ENCODE assay signal across 15 cellular contexts in the genomic region with DNA sequence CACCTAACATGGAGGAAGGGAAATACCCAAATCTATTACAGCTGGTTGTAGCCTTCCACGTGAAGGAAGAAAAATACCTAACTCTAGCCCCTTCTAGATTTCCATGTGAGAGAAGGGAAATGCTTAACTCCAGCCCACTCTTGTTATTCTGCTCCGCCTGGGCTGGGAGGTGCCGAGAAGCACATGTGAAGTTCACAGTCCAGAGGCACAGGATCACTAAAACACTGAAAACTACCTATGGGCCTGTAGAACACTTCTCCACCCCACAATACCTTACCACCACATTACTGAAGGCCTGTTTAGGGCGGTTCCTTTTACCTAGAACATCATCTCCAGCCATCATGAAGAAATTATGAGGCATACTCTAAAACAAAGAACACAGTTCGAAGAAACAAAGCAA. TPM values are rescaled to one million over a fixed set of nuclear protein-coding genes. Genes with fewer than 3 reads are reported as not detected.
DNase-seq lines count a peak whose midpoint lies in the region; ATAC-seq and TF ChIP-seq lines count a peak whose summit lies in the region.
"Had no signal": no experiment of that assay in that cellular context is flagged by ENCODE, and none has a peak within 500 bp of the region (broad histone marks: within the 10 kb centered on the region; RNA-seq: fewer than 3 reads in every experiment).

No MANE protein-coding gene starts in this region.

- H2BK12ac ChIP-seq in mesenchymal stem cell (ENCODE audit: low read length in 2 of 2), result peak overlapping the region; percentile 18 to 54

- H3K4me1 Mint-ChIP-seq in GM23338, result peaks cover 10% of the 10 kb centered on the region
- peaks cover 3% of the 10 kb centered on the region for H3K4me1 Mint-ChIP-seq in progenitor cell of endocrine pancreas (ENCODE audit: low read depth)

- H2AFZ ChIP-seq in GM23338, result peak overlapping the region; percentile 97
- H2AFZ ChIP-seq in mesenchymal stem cell (ENCODE audit: low read depth, low read length), result peak overlapping the region; percentile 36
- H2AFZ ChIP-seq: PC-9 had no signal

- peak overlapping the region; percentile 30 for H4K8ac ChIP-seq in mesenchymal stem cell (ENCODE audit: low read length)

- H3K14ac ChIP-seq in mesenchymal stem cell (ENCODE audit: low read length in 2 of 2), result no peak overlapping the region

- H3K4me1 ChIP-seq in GM23338 (ENCODE audit: insufficient read depth), result peaks cover 5% of the 10 kb centered on the region; the same call in 1 of the 2 replicates
- H3K4me1 ChIP-seq in mesenchymal stem cell (ENCODE audit: control insufficient read depth, insufficient read depth, low read depth, low read length), result peaks cover 2% of the 10 kb centered on the region

- no peak for ATAC-seq in GM23338
- no peak for ATAC-seq in GM18502 (IDR thresholded peaks at IDR 0.05; ENCODE audit: poor library complexity, unreplicated experiment)

- H3K4me2 ChIP-seq in GM23338 (no peak overlapping the region), mesenchymal stem cell (ENCODE audit: low read length, poor library complexity, severe bottlenecking) (no peak overlapping the region)
- H3K4me2 ChIP-seq: KMS-11, PC-9 had no signal

- peaks cover 13% of the 10 kb centered on the region for H3K36me3 Mint-ChIP-seq in GM23338 (ENCODE audit: low read depth)
- H3K36me3 Mint-ChIP-seq in progenitor cell of endocrine pancreas (ENCODE audit: insufficient read depth), result no peaks in the 10 kb centered on the region

- H3K27ac Mint-ChIP-seq in GM23338, result no peak overlapping the region
- H3K27ac Mint-ChIP-seq in progenitor cell of endocrine pancreas, result peak overlapping the region; percentile 72

- H2AK5ac ChIP-seq in mesenchymal stem cell (ENCODE audit: low read length, severe bottlenecking), result no peak overlapping the region

- H3K18ac ChIP-seq in mesenchymal stem cell (ENCODE audit: low read depth in 1 of 2, low read length in 2 of 2), result peak overlapping the region in 1 of 2 experiments; percentile 62

- H3F3A ChIP-seq in GM23338 (replicated peaks; ENCODE audit: low read depth), result no peaks in the 10 kb centered on the region

- no peak overlapping the region for H3K23ac ChIP-seq in mesenchymal stem cell (ENCODE audit: low read length in 2 of 2)

- no peak overlapping the region for H2BK5ac ChIP-seq in mesenchymal stem cell (ENCODE audit: low read depth, low read length, poor library complexity, severe bottlenecking)

- H3K9me3 ChIP-seq in mesenchymal stem cell (ENCODE audit: control insufficient read depth, low read length), result no peaks in the 10 kb centered on the region

- TF ChIP-seq CTCF in GM23338 (conservative IDR thresholded peaks at IDR 0.05; ENCODE audit: low read depth in 2 of 2) (no peak), progenitor cell of endocrine pancreas (IDR thresholded peaks at IDR 0.05; ENCODE audit: unreplicated experiment) (no peak)

- H3K27me3 Mint-ChIP-seq in GM23338 (ENCODE audit: insufficient read depth, low read depth, poor library complexity) (peaks cover 9% of the 10 kb centered on the region), progenitor cell of endocrine pancreas (no peaks in the 10 kb centered on the region)

- intact Hi-C loops in posterior cingulate gyrus (cut with DNase I), result no loop called here

- peaks cover 3% of the 10 kb centered on the region; the same call in 1 of the 2 replicates for H4K20me1 ChIP-seq in GM23338 (replicated peaks; ENCODE audit: insufficient read depth)

- H3K9ac ChIP-seq in mesenchymal stem cell (ENCODE audit: low read length), result no peak overlapping the region
- H3K9ac ChIP-seq: KMS-11 had no signal

- H2BK15ac ChIP-seq in mesenchymal stem cell (ENCODE audit: low read depth, poor library complexity, severe bottlenecking), result no peak overlapping the region

- no peak for DNase-seq in GM23338 (ENCODE audit: low spot score)
- DNase-seq in cerebellar cortex (ENCODE audit: low spot score), result peak; percentile 11
- DNase-seq in mesenchymal stem cell, result no peak
- no peak for DNase-seq in progenitor cell of endocrine pancreas (ENCODE audit: low spot score, unreplicated experiment)
- no peak for DNase-seq in posterior cingulate gyrus
- no peak for DNase-seq in NCI-H2029 treated with DMSO at 0.1 percent for 48 hours (lab: John Stamatoyannopoulos, UW)
- DNase-seq: COR-L47, DMS53, HCEC 1CT, NCI-H1092, NCI-H146, NCI-H510A treated with DMSO at 0.1 percent for 48 hours, PC-9 had no signal

- H3K4me3 ChIP-seq in GM23338 (no peak overlapping the region), mesenchymal stem cell (ENCODE audit: insufficient read depth in 1 of 2, low read depth in 1 of 2, low read length in 2 of 2) (no peak overlapping the region)
- H3K4me3 ChIP-seq: PC-9 had no signal

- no peaks in the 10 kb centered on the region for H3K79me1 ChIP-seq in mesenchymal stem cell (replicated peaks; ENCODE audit: low read length, poor library complexity, severe bottlenecking)

- peak overlapping the region; percentile 73 for H2BK120ac ChIP-seq in mesenchymal stem cell (ENCODE audit: low read depth, low read length)

- peaks cover 17% of the 10 kb centered on the region for H3K9me3 Mint-ChIP-seq in GM23338
- H3K9me3 Mint-ChIP-seq in progenitor cell of endocrine pancreas (ENCODE audit: low read depth), result peaks cover 5% of the 10 kb centered on the region

- H3K4me3 Mint-ChIP-seq in GM23338 (no peak overlapping the region), progenitor cell of endocrine pancreas (ENCODE audit: low read depth) (no peak overlapping the region)

- H3K4ac ChIP-seq in mesenchymal stem cell (ENCODE audit: low read depth in 1 of 2, low read length in 2 of 2), result no peak overlapping the region

- no peaks in the 10 kb centered on the region for H3K9me2 ChIP-seq in GM23338 (ENCODE audit: insufficient read depth)

- no peaks in the 10 kb centered on the region for H3K36me3 ChIP-seq in GM23338 (ENCODE audit: insufficient read depth)
- H3K36me3 ChIP-seq in mesenchymal stem cell (ENCODE audit: control insufficient read depth in 1 of 2, insufficient read depth in 2 of 2, low read depth in 1 of 2, low read length in 2 of 2), result no peaks in the 10 kb centered on the region

- H3K27me3 ChIP-seq in GM23338 (ENCODE audit: insufficient read depth), result no peaks in the 10 kb centered on the region
- no peaks in the 10 kb centered on the region for H3K27me3 ChIP-seq in mesenchymal stem cell (ENCODE audit: control insufficient read depth in 1 of 2, insufficient read depth in 1 of 2, low read length in 2 of 2)

- no peak overlapping the region for H4K91ac ChIP-seq in mesenchymal stem cell (ENCODE audit: low read length)

- H3K27ac ChIP-seq in GM23338 (ENCODE audit: low read depth) (no peak overlapping the region), mesenchymal stem cell (ENCODE audit: low read length, poor library complexity, severe bottlenecking) (no peak overlapping the region)
- H3K27ac ChIP-seq: KMS-11, PC-9 had no signal

- WGBS in mesenchymal stem cell, result 84% methylated on average over 4 of the region's 5 CpGs

- no peaks in the 10 kb centered on the region for H3K79me2 ChIP-seq in GM23338 (replicated peaks; ENCODE audit: insufficient read depth)

TF ChIP-seq in GM23338, 12 proteins besides CTCF, POLR2A, EP300 and RAD21:
- TF ChIP-seq EZH2 (IDR thresholded peaks at IDR 0.05; ENCODE audit: low read depth, unreplicated experiment), result no peak
- no peak for TF ChIP-seq POLR2AphosphoS5 (IDR thresholded peaks at IDR 0.05; ENCODE audit: low read depth)
- no peak for TF ChIP-seq ZNF114 (CRISPR knock-in tag; IDR thresholded peaks at IDR 0.05)
- TF ChIP-seq, protein P1, sequence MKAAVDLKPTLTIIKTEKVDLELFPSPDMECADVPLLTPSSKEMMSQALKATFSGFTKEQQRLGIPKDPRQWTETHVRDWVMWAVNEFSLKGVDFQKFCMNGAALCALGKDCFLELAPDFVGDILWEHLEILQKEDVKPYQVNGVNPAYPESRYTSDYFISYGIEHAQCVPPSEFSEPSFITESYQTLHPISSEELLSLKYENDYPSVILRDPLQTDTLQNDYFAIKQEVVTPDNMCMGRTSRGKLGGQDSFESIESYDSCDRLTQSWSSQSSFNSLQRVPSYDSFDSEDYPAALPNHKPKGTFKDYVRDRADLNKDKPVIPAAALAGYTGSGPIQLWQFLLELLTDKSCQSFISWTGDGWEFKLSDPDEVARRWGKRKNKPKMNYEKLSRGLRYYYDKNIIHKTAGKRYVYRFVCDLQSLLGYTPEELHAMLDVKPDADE (IDR thresholded peaks at IDR 0.05), result no peak

RNA-seq across cellular contexts. Expression of a gene that starts 31.2 kb away (rescaled TPM):
- total RNA-seq in GM23338 (2014; rRNA removed; shearing (Covaris generic)), result 102 and 103 TPM in 2 replicates
- 24.5 and 28.4 TPM in 2 replicates for polyA plus RNA-seq in GM23338 (2016; fragmentation: Nextera tagmentation; extraction: Ambion mirVana)
- 60.7 TPM for polyA plus RNA-seq in mesenchymal stem cell (2013, experiment 1 of 2)
- polyA plus RNA-seq in mesenchymal stem cell (2013, experiment 2 of 2), result 58.9 TPM
- total RNA-seq in progenitor cell of endocrine pancreas, result 92.4 and 95.8 TPM in 2 replicates
